ENCODE assay signal across 1 cellular context in the genomic region with DNA sequence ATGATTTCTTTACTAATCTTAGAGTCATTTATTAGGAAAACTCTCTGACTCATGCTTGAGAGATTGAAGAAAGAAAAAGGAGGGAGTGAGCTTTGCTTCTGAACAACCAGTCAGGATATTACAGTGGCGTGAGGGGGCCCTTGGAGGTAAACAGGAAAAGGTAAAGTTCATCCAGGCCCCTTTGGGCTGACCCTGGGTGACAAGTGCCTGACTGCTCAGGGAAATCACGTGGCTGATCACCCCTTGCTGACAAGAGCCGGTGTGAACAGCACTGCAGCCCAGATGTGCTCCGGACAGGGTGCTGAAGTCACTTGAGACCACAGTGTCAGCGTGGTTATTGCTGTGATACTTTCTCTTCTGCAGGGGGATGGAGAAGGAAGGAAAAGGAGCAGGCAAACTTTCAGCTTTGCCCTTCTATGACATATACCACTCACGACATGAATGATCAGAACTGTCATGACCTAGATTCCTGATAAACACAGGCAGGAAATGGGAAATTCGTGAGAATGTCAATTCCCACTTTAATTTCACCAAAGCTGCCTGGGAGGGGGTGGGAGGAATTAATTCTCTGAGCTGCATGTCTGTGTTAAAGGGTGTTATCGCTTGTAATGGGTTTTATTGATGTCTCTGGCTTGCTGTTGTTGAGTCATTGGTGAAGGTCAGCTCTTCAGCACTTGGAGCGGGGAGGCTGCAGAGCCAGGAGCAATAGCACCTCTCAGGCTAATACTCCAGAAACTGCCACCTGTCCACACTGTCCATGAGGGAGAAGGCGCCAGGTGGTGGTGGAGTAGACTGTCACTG.
A peak's percentile ranks its signal among the peaks of the same experiment; 100 is the strongest.
TF ChIP-seq lines count a peak whose summit lies in the region.

No MANE protein-coding gene starts in this region.

TF ChIP-seq in HepG2, 621 proteins besides CTCF, POLR2A, EP300 and RAD21 (continued from another document and continues in another):
- TF ChIP-seq, protein P1, sequence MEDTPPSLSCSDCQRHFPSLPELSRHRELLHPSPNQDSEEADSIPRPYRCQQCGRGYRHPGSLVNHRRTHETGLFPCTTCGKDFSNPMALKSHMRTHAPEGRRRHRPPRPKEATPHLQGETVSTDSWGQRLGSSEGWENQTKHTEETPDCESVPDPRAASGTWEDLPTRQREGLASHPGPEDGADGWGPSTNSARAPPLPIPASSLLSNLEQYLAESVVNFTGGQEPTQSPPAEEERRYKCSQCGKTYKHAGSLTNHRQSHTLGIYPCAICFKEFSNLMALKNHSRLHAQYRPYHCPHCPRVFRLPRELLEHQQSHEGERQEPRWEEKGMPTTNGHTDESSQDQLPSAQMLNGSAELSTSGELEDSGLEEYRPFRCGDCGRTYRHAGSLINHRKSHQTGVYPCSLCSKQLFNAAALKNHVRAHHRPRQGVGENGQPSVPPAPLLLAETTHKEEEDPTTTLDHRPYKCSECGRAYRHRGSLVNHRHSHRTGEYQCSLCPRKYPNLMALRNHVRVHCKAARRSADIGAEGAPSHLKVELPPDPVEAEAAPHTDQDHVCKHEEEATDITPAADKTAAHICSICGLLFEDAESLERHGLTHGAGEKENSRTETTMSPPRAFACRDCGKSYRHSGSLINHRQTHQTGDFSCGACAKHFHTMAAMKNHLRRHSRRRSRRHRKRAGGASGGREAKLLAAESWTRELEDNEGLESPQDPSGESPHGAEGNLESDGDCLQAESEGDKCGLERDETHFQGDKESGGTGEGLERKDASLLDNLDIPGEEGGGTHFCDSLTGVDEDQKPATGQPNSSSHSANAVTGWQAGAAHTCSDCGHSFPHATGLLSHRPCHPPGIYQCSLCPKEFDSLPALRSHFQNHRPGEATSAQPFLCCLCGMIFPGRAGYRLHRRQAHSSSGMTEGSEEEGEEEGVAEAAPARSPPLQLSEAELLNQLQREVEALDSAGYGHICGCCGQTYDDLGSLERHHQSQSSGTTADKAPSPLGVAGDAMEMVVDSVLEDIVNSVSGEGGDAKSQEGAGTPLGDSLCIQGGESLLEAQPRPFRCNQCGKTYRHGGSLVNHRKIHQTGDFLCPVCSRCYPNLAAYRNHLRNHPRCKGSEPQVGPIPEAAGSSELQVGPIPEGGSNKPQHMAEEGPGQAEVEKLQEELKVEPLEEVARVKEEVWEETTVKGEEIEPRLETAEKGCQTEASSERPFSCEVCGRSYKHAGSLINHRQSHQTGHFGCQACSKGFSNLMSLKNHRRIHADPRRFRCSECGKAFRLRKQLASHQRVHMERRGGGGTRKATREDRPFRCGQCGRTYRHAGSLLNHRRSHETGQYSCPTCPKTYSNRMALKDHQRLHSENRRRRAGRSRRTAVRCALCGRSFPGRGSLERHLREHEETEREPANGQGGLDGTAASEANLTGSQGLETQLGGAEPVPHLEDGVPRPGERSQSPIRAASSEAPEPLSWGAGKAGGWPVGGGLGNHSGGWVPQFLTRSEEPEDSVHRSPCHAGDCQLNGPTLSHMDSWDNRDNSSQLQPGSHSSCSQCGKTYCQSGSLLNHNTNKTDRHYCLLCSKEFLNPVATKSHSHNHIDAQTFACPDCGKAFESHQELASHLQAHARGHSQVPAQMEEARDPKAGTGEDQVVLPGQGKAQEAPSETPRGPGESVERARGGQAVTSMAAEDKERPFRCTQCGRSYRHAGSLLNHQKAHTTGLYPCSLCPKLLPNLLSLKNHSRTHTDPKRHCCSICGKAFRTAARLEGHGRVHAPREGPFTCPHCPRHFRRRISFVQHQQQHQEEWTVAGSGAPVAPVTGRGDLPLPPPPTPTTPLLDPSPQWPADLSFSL (CRISPR knock-in tag; IDR thresholded peaks at IDR 0.05) = peak; percentile 23; the same call in 1 of the 2 replicates
- TF ChIP-seq SKI (IDR thresholded peaks at IDR 0.05; ENCODE audit: partially characterized antibody) (no peak), ZNF160 (CRISPR knock-in tag; IDR thresholded peaks at IDR 0.05) (peak; percentile 72; the same call in 1 of the 2 replicates), PAWR (CRISPR knock-in tag; IDR thresholded peaks at IDR 0.05; ENCODE audit: borderline replicate concordance) (no peak), KMT2A (CRISPR knock-in tag; IDR thresholded peaks at IDR 0.05) (no peak; the same call in 1 of the 2 replicates), ZNF780A (CRISPR knock-in tag; IDR thresholded peaks at IDR 0.05) (no peak), JUN (CRISPR knock-in tag; IDR thresholded peaks at IDR 0.05) (peak; percentile 86), SMAD3 (CRISPR knock-in tag; IDR thresholded peaks at IDR 0.05) (peak; percentile 77; the same call in 1 of the 2 replicates), TRIM24 (CRISPR knock-in tag; IDR thresholded peaks at IDR 0.05) (peak; percentile 90), ZNF296 (CRISPR knock-in tag; conservative IDR thresholded peaks at IDR 0.05) (no peak), ASH2L (IDR thresholded peaks at IDR 0.05; ENCODE audit: insufficient read length, low read depth, low read length) (peak; percentile 75), ZSCAN31 (CRISPR knock-in tag; IDR thresholded peaks at IDR 0.05; ENCODE audit: low read depth) (0 out of 2 replicates have a peak, but pooled peaks have one; percentile 24), ISX (CRISPR knock-in tag; conservative IDR thresholded peaks at IDR 0.05) (peak; percentile 69; the same call in 1 of the 2 replicates), ZBTB20 (CRISPR knock-in tag; IDR thresholded peaks at IDR 0.05; ENCODE audit: borderline replicate concordance, low read depth) (peak; percentile 80; the same call in 1 of the 2 replicates), BHLHE40 (IDR thresholded peaks at IDR 0.05; ENCODE audit: low read length) (peak; percentile 62), ZNF30 (CRISPR knock-in tag; IDR thresholded peaks at IDR 0.05) (0 out of 2 replicates have a peak, but pooled peaks have one; percentile 45), ATF7-NPFF (CRISPR knock-in tag; IDR thresholded peaks at IDR 0.05; ENCODE audit: low read depth) (peak; percentile 83), ZNF224 (CRISPR knock-in tag; IDR thresholded peaks at IDR 0.05) (peak; percentile 40; the same call in 1 of the 2 replicates), ZNF496 (CRISPR knock-in tag; IDR thresholded peaks at IDR 0.05; ENCODE audit: insufficient replicate concordance) (no peak)
- TF ChIP-seq, protein P2, sequence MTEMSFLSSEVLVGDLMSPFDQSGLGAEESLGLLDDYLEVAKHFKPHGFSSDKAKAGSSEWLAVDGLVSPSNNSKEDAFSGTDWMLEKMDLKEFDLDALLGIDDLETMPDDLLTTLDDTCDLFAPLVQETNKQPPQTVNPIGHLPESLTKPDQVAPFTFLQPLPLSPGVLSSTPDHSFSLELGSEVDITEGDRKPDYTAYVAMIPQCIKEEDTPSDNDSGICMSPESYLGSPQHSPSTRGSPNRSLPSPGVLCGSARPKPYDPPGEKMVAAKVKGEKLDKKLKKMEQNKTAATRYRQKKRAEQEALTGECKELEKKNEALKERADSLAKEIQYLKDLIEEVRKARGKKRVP (CRISPR knock-in tag; IDR thresholded peaks at IDR 0.05) = peak in 1 of 2 experiments; percentile 18; a peak in 1 of 4 replicates
- TF ChIP-seq, protein P3, sequence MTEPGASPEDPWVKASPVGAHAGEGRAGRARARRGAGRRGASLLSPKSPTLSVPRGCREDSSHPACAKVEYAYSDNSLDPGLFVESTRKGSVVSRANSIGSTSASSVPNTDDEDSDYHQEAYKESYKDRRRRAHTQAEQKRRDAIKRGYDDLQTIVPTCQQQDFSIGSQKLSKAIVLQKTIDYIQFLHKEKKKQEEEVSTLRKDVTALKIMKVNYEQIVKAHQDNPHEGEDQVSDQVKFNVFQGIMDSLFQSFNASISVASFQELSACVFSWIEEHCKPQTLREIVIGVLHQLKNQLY (CRISPR knock-in tag; IDR thresholded peaks at IDR 0.05) = peak; percentile 98
- TF ChIP-seq, protein P4, sequence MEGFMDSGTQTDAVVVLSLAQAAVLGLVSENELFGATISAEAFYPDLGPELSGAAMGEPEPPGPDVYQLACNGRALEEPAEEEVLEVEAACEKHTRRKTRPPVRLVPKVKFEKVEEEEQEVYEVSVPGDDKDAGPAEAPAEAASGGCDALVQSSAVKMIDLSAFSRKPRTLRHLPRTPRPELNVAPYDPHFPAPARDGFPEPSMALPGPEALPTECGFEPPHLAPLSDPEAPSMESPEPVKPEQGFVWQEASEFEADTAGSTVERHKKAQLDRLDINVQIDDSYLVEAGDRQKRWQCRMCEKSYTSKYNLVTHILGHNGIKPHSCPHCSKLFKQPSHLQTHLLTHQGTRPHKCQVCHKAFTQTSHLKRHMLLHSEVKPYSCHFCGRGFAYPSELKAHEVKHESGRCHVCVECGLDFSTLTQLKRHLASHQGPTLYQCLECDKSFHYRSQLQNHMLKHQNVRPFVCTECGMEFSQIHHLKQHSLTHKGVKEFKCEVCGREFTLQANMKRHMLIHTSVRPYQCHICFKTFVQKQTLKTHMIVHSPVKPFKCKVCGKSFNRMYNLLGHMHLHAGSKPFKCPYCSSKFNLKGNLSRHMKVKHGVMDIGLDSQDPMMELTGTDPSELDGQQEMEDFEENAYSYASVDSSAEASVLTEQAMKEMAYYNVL (CRISPR knock-in tag; IDR thresholded peaks at IDR 0.05; ENCODE audit: borderline replicate concordance) = peak; percentile 94
- TF ChIP-seq, protein P5, sequence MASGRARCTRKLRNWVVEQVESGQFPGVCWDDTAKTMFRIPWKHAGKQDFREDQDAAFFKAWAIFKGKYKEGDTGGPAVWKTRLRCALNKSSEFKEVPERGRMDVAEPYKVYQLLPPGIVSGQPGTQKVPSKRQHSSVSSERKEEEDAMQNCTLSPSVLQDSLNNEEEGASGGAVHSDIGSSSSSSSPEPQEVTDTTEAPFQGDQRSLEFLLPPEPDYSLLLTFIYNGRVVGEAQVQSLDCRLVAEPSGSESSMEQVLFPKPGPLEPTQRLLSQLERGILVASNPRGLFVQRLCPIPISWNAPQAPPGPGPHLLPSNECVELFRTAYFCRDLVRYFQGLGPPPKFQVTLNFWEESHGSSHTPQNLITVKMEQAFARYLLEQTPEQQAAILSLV (CRISPR knock-in tag; IDR thresholded peaks at IDR 0.05; ENCODE audit: borderline replicate concordance) = peak; percentile 79
- TF ChIP-seq, protein P6, sequence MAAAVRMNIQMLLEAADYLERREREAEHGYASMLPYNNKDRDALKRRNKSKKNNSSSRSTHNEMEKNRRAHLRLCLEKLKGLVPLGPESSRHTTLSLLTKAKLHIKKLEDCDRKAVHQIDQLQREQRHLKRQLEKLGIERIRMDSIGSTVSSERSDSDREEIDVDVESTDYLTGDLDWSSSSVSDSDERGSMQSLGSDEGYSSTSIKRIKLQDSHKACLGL (CRISPR knock-in tag; IDR thresholded peaks at IDR 0.05) = peak; percentile 38; the same call in 1 of the 2 replicates
- TF ChIP-seq, protein P7, sequence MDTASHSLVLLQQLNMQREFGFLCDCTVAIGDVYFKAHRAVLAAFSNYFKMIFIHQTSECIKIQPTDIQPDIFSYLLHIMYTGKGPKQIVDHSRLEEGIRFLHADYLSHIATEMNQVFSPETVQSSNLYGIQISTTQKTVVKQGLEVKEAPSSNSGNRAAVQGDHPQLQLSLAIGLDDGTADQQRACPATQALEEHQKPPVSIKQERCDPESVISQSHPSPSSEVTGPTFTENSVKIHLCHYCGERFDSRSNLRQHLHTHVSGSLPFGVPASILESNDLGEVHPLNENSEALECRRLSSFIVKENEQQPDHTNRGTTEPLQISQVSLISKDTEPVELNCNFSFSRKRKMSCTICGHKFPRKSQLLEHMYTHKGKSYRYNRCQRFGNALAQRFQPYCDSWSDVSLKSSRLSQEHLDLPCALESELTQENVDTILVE (CRISPR knock-in tag; IDR thresholded peaks at IDR 0.05) = no peak; the same call in 1 of the 2 replicates
- TF ChIP-seq, protein P8, sequence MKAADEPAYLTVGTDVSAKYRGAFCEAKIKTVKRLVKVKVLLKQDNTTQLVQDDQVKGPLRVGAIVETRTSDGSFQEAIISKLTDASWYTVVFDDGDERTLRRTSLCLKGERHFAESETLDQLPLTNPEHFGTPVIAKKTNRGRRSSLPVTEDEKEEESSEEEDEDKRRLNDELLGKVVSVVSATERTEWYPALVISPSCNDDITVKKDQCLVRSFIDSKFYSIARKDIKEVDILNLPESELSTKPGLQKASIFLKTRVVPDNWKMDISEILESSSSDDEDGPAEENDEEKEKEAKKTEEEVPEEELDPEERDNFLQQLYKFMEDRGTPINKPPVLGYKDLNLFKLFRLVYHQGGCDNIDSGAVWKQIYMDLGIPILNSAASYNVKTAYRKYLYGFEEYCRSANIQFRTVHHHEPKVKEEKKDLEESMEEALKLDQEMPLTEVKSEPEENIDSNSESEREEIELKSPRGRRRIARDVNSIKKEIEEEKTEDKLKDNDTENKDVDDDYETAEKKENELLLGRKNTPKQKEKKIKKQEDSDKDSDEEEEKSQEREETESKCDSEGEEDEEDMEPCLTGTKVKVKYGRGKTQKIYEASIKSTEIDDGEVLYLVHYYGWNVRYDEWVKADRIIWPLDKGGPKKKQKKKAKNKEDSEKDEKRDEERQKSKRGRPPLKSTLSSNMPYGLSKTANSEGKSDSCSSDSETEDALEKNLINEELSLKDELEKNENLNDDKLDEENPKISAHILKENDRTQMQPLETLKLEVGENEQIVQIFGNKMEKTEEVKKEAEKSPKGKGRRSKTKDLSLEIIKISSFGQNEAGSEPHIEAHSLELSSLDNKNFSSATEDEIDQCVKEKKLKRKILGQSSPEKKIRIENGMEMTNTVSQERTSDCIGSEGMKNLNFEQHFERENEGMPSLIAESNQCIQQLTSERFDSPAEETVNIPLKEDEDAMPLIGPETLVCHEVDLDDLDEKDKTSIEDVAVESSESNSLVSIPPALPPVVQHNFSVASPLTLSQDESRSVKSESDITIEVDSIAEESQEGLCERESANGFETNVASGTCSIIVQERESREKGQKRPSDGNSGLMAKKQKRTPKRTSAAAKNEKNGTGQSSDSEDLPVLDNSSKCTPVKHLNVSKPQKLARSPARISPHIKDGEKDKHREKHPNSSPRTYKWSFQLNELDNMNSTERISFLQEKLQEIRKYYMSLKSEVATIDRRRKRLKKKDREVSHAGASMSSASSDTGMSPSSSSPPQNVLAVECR (CRISPR knock-in tag; IDR thresholded peaks at IDR 0.05; ENCODE audit: borderline replicate concordance) = peak; percentile 70; the same call in 1 of the 2 replicates
- TF ChIP-seq, protein P9, sequence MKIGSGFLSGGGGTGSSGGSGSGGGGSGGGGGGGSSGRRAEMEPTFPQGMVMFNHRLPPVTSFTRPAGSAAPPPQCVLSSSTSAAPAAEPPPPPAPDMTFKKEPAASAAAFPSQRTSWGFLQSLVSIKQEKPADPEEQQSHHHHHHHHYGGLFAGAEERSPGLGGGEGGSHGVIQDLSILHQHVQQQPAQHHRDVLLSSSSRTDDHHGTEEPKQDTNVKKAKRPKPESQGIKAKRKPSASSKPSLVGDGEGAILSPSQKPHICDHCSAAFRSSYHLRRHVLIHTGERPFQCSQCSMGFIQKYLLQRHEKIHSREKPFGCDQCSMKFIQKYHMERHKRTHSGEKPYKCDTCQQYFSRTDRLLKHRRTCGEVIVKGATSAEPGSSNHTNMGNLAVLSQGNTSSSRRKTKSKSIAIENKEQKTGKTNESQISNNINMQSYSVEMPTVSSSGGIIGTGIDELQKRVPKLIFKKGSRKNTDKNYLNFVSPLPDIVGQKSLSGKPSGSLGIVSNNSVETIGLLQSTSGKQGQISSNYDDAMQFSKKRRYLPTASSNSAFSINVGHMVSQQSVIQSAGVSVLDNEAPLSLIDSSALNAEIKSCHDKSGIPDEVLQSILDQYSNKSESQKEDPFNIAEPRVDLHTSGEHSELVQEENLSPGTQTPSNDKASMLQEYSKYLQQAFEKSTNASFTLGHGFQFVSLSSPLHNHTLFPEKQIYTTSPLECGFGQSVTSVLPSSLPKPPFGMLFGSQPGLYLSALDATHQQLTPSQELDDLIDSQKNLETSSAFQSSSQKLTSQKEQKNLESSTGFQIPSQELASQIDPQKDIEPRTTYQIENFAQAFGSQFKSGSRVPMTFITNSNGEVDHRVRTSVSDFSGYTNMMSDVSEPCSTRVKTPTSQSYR (CRISPR knock-in tag; IDR thresholded peaks at IDR 0.05; ENCODE audit: borderline replicate concordance) = 0 out of 2 replicates have a peak, but pooled peaks have one; percentile 37
